Comparison of ENCODE assay signal across 15 cellular contexts in the genomic region with DNA sequence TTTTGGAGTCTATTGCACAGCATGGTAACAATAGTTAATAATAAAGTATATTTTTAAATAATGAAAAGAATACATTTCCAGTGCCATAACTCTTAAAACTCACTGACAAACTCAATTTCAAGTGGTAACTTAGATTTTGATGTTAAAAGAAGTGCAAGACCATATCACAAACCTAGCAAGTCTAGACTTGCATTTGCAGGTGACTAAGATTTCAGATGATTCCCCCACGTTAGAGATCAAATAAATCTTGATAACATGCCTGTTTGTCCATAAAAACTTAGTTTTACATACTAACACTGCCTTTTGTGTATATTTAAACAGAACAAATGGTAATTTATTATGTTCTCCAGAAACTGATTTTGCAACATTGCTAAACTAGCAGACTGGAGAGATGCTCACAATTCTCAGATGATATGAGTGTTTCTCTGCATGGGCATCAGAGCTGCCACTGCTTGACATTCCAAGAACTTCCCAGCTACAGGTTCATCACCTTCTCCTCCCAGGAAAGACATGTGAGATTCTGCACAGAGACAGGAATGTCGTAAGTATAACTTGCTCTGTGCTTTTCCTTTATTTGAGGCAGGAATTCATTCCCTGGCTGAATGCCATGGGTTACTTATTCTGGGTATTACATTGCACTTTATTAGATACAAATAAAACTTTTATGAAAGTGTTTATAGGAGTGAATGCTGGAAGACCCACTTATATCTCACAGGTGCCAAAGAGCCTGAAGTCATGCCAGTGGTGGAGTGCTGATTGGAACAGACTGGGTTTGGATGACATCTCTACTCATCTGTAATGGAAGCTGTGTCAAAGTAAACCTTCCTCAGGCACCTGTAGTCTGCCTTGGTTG.
DNase-seq lines count a peak whose midpoint lies in the region; ATAC-seq and TF ChIP-seq lines count a peak whose summit lies in the region.
"Had no signal": no experiment of that assay in that cellular context is flagged by ENCODE, and none has a peak within 500 bp of the region (broad histone marks: within the 10 kb centered on the region; RNA-seq: fewer than 3 reads in every experiment).

No MANE protein-coding gene starts in this region.

- peaks cover 22% of the 10 kb centered on the region for H3K4me1 Mint-ChIP-seq in osteocyte (ENCODE audit: unreplicated experiment)
- H3K4me1 Mint-ChIP-seq: CD4-positive, CD25-positive, alpha-beta regulatory T cell had no signal

- H3K27ac Mint-ChIP-seq in osteocyte (ENCODE audit: unreplicated experiment) = peak overlapping the region; percentile 40
- H3K27ac Mint-ChIP-seq: CD4-positive, CD25-positive, alpha-beta regulatory T cell had no signal

- TF ChIP-seq CTCF in LNCaP clone FGC (IDR thresholded peaks at IDR 0.05; ENCODE audit: control insufficient read depth, extremely low read depth, insufficient read depth) = no peak
- no peak for TF ChIP-seq CTCF in fibroblast of pulmonary artery (IDR thresholded peaks at IDR 0.05; ENCODE audit: low read length, missing control alignments)
- TF ChIP-seq CTCF in osteocyte (IDR thresholded peaks at IDR 0.05) = no peak

- H3K4me3 ChIP-seq in LNCaP clone FGC (ENCODE audit: low read depth, low read length) (no peak overlapping the region), fibroblast of pulmonary artery (replicated peaks; ENCODE audit: low read depth, low read length) (no peak overlapping the region)
- H3K4me3 ChIP-seq: GM23248 had no signal

- no peaks in the 10 kb centered on the region for H3K27me3 Mint-ChIP-seq in osteocyte (ENCODE audit: unreplicated experiment)
- H3K27me3 Mint-ChIP-seq: CD4-positive, CD25-positive, alpha-beta regulatory T cell had no signal

- H3K36me3 Mint-ChIP-seq in osteocyte (ENCODE audit: unreplicated experiment) = no peaks in the 10 kb centered on the region
- H3K36me3 Mint-ChIP-seq: CD4-positive, CD25-positive, alpha-beta regulatory T cell had no signal

- no peaks in the 10 kb centered on the region for H3K9me3 Mint-ChIP-seq in osteocyte (ENCODE audit: unreplicated experiment)

- DNase-seq in LNCaP clone FGC (ENCODE audit: low read depth) (peak; percentile 85), amniotic epithelial cell (ENCODE audit: low read depth) (peak; percentile 82), fibroblast of pulmonary artery (ENCODE audit: low read depth) (peak; percentile 60), osteocyte (ENCODE audit: extremely low spot score, unreplicated experiment) (no peak), retina (no peak), EL (no peak)
- DNase-seq: ACHN; Calu3; CD4-positive, CD25-positive, alpha-beta regulatory T cell; GM23248; NCI-H1092 treated with DMSO at 0.1 percent for 48 hours; NCI-H1694 treated with DMSO at 0.1 percent for 48 hours; NCI-H69; SHP77 treated with DMSO at 0.1 percent for 48 hours had no signal

- H3K4me3 Mint-ChIP-seq in osteocyte (ENCODE audit: unreplicated experiment) = no peak overlapping the region
- H3K4me3 Mint-ChIP-seq: CD4-positive, CD25-positive, alpha-beta regulatory T cell had no signal

- ATAC-seq in GM19351 (IDR thresholded peaks at IDR 0.05; ENCODE audit: unreplicated experiment) = no peak

Comparison
In these comparisons a context has a peak if more than half of its experiments do, and no peak if none do; other contexts are left out.
1. DNase-seq: peak in LNCaP clone FGC (single experiment), amniotic epithelial cell (single experiment) and fibroblast of pulmonary artery (single experiment); none in osteocyte (single experiment), retina (single experiment) and EL (single experiment).